1 cellular context compared by ENCODE assay signal in genomic region chr1:112686835-112687234, GRCh38.
TF ChIP-seq lines count a peak whose summit lies in the region.

No MANE protein-coding gene starts in this region.

TF ChIP-seq in K562, 482 proteins besides CTCF, POLR2A, EP300 and RAD21:
- TF ChIP-seq RCOR1 (IDR thresholded peaks at IDR 0.05; ENCODE audit: borderline replicate concordance in 1 of 2, low read depth in 2 of 2, low read length in 2 of 2), result peak in 1 of 2 experiments; percentile 14; a peak in 1 of 4 replicates
- no peak for TF ChIP-seq HDAC3 (IDR thresholded peaks at IDR 0.05; ENCODE audit: borderline replicate concordance, partially characterized antibody)
- TF ChIP-seq HMBOX1 (IDR thresholded peaks at IDR 0.05), result peak; percentile 38; the same call in 1 of the 2 replicates
